8 cellular contexts compared by ENCODE assay signal in the genomic region with DNA sequence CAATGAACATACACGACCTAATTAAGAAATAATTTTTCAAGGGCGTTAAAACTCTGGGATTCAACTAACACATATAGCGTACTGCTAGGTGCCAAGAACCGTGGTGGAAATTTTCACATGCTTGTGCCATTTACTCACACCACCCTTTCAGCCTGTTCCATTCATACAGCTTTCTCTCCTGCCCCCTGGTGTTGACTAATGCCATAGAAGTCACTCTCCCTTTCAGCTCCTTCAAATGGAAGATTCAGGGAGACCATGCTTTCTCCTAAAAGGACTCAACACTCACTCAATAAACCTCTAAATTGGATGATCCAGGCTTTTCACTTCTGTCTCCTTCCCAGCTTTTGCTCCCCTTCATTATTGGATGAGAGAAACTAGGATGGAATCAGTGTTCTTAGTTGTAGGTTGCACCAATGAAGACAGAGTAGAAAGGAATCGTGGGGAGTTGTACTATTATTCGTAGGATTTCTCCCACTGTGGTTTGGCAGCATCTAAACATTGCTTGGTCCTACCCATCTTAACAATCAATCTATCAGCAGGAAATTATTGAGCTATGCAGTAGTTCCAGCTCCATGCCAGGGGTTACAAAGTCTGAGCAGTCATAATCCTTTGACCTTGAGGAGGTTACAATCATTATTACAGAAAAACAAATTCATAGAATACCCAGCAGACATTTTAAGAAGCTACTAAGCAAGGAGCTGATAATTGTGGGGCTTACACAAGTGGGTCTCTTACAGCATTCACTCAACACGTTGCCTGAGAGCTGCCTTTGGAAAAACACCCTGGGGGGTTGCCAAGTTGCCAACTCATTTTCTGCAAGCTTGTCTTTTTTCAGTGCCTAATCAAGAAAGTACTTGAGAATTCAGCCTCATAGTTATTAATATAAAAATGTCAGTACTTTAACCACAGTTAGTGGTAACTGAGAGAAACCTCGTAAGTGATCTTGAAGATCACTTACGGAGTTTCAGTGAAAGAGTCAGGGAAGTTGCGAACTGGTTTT. TPM values are rescaled to one million over a fixed set of nuclear protein-coding genes. Genes with fewer than 3 reads are reported as not detected.
DNase-seq lines count a peak whose midpoint lies in the region; ATAC-seq and TF ChIP-seq lines count a peak whose summit lies in the region.

No MANE protein-coding gene starts in this region.

- peak; percentile 83 for TF ChIP-seq CTCF in A673 (conservative IDR thresholded peaks at IDR 0.05; ENCODE audit: low read depth, low read length)
- TF ChIP-seq CTCF in GM10266 (IDR thresholded peaks at IDR 0.05; ENCODE audit: control insufficient read depth, insufficient read depth, low read depth, missing control alignments), result peak; percentile 60

- CTCF ChIA-PET in A673 (lab: Charles Lee), result interaction anchor here (0.6 to 3.1 kb wide), 8 partner anchors 48 to 337 kb away, joined by 3 to 18 read pairs (median 7); no protein-coding TSS in a partner anchor

- intact Hi-C loops in A673 (cut with micrococcal nuclease; ENCODE audit: unreplicated experiment), result loop anchor here (1.0 to 5.0 kb wide), 4 partner anchors 83 to 337 kb away; no protein-coding TSS in a partner anchor

- no peak overlapping the region for H3K4me3 ChIP-seq in A673 (ENCODE audit: low read depth, low read length, poor library complexity, severe bottlenecking)

- in situ Hi-C loops in T47D (cut with HindIII; ENCODE audit: low pct_unique_long_range_greater_than_20kb, low sequenced_read_pairs), result no loop called here

- H3K27ac ChIP-seq in A673 (ENCODE audit: low read depth, low read length, poor library complexity, severe bottlenecking), result no peak overlapping the region

- no peaks in the 10 kb centered on the region for H3K9me3 ChIP-seq in A673 (ENCODE audit: low read depth, low read length, poor library complexity, severe bottlenecking)

- H3K4me1 ChIP-seq in A673 (ENCODE audit: insufficient read depth, low read length, poor library complexity, severe bottlenecking), result peaks cover 7% of the 10 kb centered on the region

- POLR2A ChIA-PET in A673 (lab: Charles Lee; ENCODE audit: low non-redundant PET), result interaction anchor here (0.7 kb wide), 1 partner anchor 48 kb away, joined by 3 read pairs; no protein-coding TSS in a partner anchor

- no peaks in the 10 kb centered on the region for H3K36me3 ChIP-seq in A673 (ENCODE audit: insufficient read depth, low read length, poor library complexity, severe bottlenecking)

- no TSS peak for BruUV-seq in A673 (replicated peaks; lab: Mats Ljungman, UMichigan)

- H3K27me3 ChIP-seq in A673 (replicated peaks; ENCODE audit: insufficient read depth, low read depth, low read length, poor library complexity), result no peaks in the 10 kb centered on the region

- DNase-seq in A673 (ENCODE audit: low spot score) (peak; percentile 88), GM10266 (ENCODE audit: extremely low spot score) (peak; percentile 63), MV-4-11 (lab: John Stamatoyannopoulos, UW) (peak; percentile 36), T47D (ENCODE audit: low read depth in 1 of 2, low spot score in 1 of 2) (peak; percentile 66 to 89), islet precursor cell (peak; percentile 71)
- DNase-seq in stimulated activated CD4-positive, alpha-beta T cell treated with anti-CD3 and anti-CD28 coated beads, Interleukin-2, amount 100 ng/mL, for 4 hours (ENCODE audit: low read depth), result peak; percentile 42

- ATAC-seq in SK-N-SH treated with all-trans-retinoic acid at 6 μM for 48 hours (peak; percentile 52), GM18858 (IDR thresholded peaks at IDR 0.05; ENCODE audit: unreplicated experiment) (no peak)

TF ChIP-seq in SK-N-SH treated with all-trans-retinoic acid at 6 μM for 48 hours, 23 proteins besides CTCF, POLR2A, EP300 and RAD21:
- TF ChIP-seq SNAI2 (CRISPR knock-in tag; IDR thresholded peaks at IDR 0.05) (no peak), TOX (CRISPR knock-in tag; IDR thresholded peaks at IDR 0.05; ENCODE audit: borderline replicate concordance) (no peak), ZC3H10 (CRISPR knock-in tag; IDR thresholded peaks at IDR 0.05) (no peak), ZFP3 (CRISPR knock-in tag; IDR thresholded peaks at IDR 0.05) (no peak), ZNF565 (CRISPR knock-in tag; conservative IDR thresholded peaks at IDR 0.05; ENCODE audit: low read depth) (no peak)
- TF ChIP-seq, protein P1, sequence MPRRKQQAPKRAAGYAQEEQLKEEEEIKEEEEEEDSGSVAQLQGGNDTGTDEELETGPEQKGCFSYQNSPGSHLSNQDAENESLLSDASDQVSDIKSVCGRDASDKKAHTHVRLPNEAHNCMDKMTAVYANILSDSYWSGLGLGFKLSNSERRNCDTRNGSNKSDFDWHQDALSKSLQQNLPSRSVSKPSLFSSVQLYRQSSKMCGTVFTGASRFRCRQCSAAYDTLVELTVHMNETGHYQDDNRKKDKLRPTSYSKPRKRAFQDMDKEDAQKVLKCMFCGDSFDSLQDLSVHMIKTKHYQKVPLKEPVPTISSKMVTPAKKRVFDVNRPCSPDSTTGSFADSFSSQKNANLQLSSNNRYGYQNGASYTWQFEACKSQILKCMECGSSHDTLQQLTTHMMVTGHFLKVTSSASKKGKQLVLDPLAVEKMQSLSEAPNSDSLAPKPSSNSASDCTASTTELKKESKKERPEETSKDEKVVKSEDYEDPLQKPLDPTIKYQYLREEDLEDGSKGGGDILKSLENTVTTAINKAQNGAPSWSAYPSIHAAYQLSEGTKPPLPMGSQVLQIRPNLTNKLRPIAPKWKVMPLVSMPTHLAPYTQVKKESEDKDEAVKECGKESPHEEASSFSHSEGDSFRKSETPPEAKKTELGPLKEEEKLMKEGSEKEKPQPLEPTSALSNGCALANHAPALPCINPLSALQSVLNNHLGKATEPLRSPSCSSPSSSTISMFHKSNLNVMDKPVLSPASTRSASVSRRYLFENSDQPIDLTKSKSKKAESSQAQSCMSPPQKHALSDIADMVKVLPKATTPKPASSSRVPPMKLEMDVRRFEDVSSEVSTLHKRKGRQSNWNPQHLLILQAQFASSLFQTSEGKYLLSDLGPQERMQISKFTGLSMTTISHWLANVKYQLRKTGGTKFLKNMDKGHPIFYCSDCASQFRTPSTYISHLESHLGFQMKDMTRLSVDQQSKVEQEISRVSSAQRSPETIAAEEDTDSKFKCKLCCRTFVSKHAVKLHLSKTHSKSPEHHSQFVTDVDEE (CRISPR knock-in tag; IDR thresholded peaks at IDR 0.05), result no peak
- TF ChIP-seq, protein P2, sequence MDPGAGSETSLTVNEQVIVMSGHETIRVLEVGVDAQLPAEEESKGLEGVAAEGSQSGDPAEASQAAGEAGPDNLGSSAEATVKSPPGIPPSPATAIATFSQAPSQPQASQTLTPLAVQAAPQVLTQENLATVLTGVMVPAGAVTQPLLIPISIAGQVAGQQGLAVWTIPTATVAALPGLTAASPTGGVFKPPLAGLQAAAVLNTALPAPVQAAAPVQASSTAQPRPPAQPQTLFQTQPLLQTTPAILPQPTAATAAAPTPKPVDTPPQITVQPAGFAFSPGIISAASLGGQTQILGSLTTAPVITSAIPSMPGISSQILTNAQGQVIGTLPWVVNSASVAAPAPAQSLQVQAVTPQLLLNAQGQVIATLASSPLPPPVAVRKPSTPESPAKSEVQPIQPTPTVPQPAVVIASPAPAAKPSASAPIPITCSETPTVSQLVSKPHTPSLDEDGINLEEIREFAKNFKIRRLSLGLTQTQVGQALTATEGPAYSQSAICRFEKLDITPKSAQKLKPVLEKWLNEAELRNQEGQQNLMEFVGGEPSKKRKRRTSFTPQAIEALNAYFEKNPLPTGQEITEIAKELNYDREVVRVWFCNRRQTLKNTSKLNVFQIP (CRISPR knock-in tag; IDR thresholded peaks at IDR 0.05; ENCODE audit: borderline replicate concordance, low read depth), result no peak

RNA-seq across cellular contexts. Expression of a gene that starts 2.8 kb away (rescaled TPM):
- 2.1 and 2.7 TPM in 2 replicates for total RNA-seq in A673 (2021)

Comparison
In these comparisons a context has a peak if more than half of its experiments do, and no peak if none do; other contexts are left out.
1. DNase-seq: peak in every context shown above with its lines; median percentile 88 in A673; 78 in T47D; 71 in islet precursor cell; 63 in GM10266; 42 in stimulated activated CD4-positive, alpha-beta T cell treated with anti-CD3 and anti-CD28 coated beads, Interleukin-2, amount 100 ng/mL, for 4 hours; 36 in MV-4-11.